In genomic region chr3:71984843-71985594, GRCh38 we compare ENCODE assay signal across 9 cellular contexts.
DNase-seq lines count a peak whose midpoint lies in the region; ATAC-seq and TF ChIP-seq lines count a peak whose summit lies in the region.
"Had no signal": no experiment of that assay in that cellular context is flagged by ENCODE, and none has a peak within 500 bp of the region (broad histone marks: within the 10 kb centered on the region; RNA-seq: fewer than 3 reads in every experiment).

No MANE protein-coding gene starts in this region.

- H3K27ac Mint-ChIP-seq in T-helper 1 cell treated with Interleukin-12 subunit alpha and Interleukin-12 subunit beta and Interleukin-4 antibody, amounts not matched to agents 30 μg/mL and 1 μg/mL, for 36 hours, result peak overlapping the region; percentile 85

- no peaks in the 10 kb centered on the region for H3K27me3 ChIP-seq in adrenal gland

- WGBS in adrenal gland, 4 donors, result 66 to 77% (median 75%) methylated on average over 9 of the region's 9 CpGs

- intact Hi-C loops in adrenal gland (cut with DNase I), result no loop called here

- H3K27ac ChIP-seq in adrenal gland, result no peak overlapping the region

- peak overlapping the region; percentile 68 for H3K4me3 Mint-ChIP-seq in T-helper 1 cell treated with Interleukin-12 subunit alpha and Interleukin-12 subunit beta and Interleukin-4 antibody, amounts not matched to agents 30 μg/mL and 1 μg/mL, for 36 hours

- no peaks in the 10 kb centered on the region for H3K4me1 ChIP-seq in adrenal gland (replicated peaks in 1 of 2)

- TF ChIP-seq POLR2A in adrenal gland (IDR thresholded peaks at IDR 0.05), result no peak

- no peaks in the 10 kb centered on the region for H3K36me3 ChIP-seq in adrenal gland (replicated peaks in 1 of 2)

- ATAC-seq in HG02852 (IDR thresholded peaks at IDR 0.05; ENCODE audit: unreplicated experiment), result peak; percentile 89

- H3K4me3 ChIP-seq in adrenal gland, result no peak overlapping the region

- peaks cover 53% of the 10 kb centered on the region for H3K4me1 Mint-ChIP-seq in T-helper 1 cell treated with Interleukin-12 subunit alpha and Interleukin-12 subunit beta and Interleukin-4 antibody, amounts not matched to agents 30 μg/mL and 1 μg/mL, for 36 hours (ENCODE audit: low read depth)

- H3K9me3 Mint-ChIP-seq in T-helper 1 cell treated with Interleukin-12 subunit alpha and Interleukin-12 subunit beta and Interleukin-4 antibody, amounts not matched to agents 30 μg/mL and 1 μg/mL, for 36 hours, result peaks cover 9% of the 10 kb centered on the region

- H3K27me3 Mint-ChIP-seq in T-helper 1 cell treated with Interleukin-12 subunit alpha and Interleukin-12 subunit beta and Interleukin-4 antibody, amounts not matched to agents 30 μg/mL and 1 μg/mL, for 36 hours (ENCODE audit: low read depth), result no peaks in the 10 kb centered on the region

- peak; percentile 26 for DNase-seq in stimulated activated CD4-positive, alpha-beta T cell treated with anti-CD3 and anti-CD28 coated beads, Interleukin-4, amount 100 ng/mL, for 24 hours
- DNase-seq in stimulated activated CD4-positive, alpha-beta T cell treated with anti-CD3 and anti-CD28 coated beads, Interleukin-12 subunit alpha, Interleukin-12 subunit beta, amount 100 ng/mL, for 4 hours, result no peak
- no peak for DNase-seq in cortex of kidney (lab: John Stamatoyannopoulos, UW)
- DNase-seq in COLO668 (lab: John Stamatoyannopoulos, UW; ENCODE audit: unreplicated experiment), result no peak
- DNase-seq in DMS153 treated with DMSO at 0.1 percent for 48 hours (lab: John Stamatoyannopoulos, UW; ENCODE audit: unreplicated experiment), result no peak
- DNase-seq in adrenal gland, result no peak
- DNase-seq: MV-4-11 had no signal

- H3K9me3 ChIP-seq in adrenal gland (replicated peaks in 1 of 3), result no peaks in the 10 kb centered on the region

- TF ChIP-seq CTCF in adrenal gland (IDR thresholded peaks at IDR 0.05), result no peak

- H3K36me3 Mint-ChIP-seq in T-helper 1 cell treated with Interleukin-12 subunit alpha and Interleukin-12 subunit beta and Interleukin-4 antibody, amounts not matched to agents 30 μg/mL and 1 μg/mL, for 36 hours (ENCODE audit: low read depth), result peaks cover 6% of the 10 kb centered on the region
